ENCODE assay signal across 2 cellular contexts in the genomic region with DNA sequence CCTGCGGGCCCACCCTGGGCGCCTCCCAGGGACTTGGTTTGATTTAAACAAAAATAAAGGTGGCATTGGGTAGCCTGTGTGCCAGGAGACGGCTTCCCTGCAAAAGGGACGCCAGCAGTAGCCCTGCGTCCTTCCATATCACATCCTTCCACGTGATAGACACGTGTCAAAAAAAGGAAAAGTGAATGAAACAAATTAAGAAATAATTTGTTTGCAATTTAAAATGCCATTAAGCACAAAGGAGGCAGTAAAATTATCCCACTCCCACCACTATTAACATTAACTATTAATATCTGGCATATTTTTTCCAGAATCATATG.
TF ChIP-seq lines count a peak whose summit lies in the region.

No MANE protein-coding gene starts in this region.

TF ChIP-seq in A549, 52 proteins besides CTCF, POLR2A, EP300 and RAD21 (continued from another document):
- TF ChIP-seq CEBPB (IDR thresholded peaks at IDR 0.05) (no peak), TFCP2L1 (CRISPR knock-in tag; IDR thresholded peaks at IDR 0.05) (no peak), ZNF302 (CRISPR knock-in tag; IDR thresholded peaks at IDR 0.05) (no peak), JUNB (IDR thresholded peaks at IDR 0.05) (no peak), NPAS2 (CRISPR knock-in tag; IDR thresholded peaks at IDR 0.05; ENCODE audit: borderline replicate concordance) (peak; percentile 57; the same call in 1 of the 2 replicates), KDM5A (IDR thresholded peaks at IDR 0.05) (no peak), GATA3 (IDR thresholded peaks at IDR 0.05; ENCODE audit: borderline replicate concordance) (no peak), PHF8 (IDR thresholded peaks at IDR 0.05; ENCODE audit: borderline replicate concordance, low read depth) (peak; percentile 55; the same call in 1 of the 2 replicates), ZFP36 (IDR thresholded peaks at IDR 0.05; ENCODE audit: borderline replicate concordance, partially characterized antibody) (no peak), KDM1A (IDR thresholded peaks at IDR 0.05; ENCODE audit: low read depth) (no peak), RFX5 (IDR thresholded peaks at IDR 0.05) (no peak), RCOR1 (IDR thresholded peaks at IDR 0.05; ENCODE audit: low read depth, low read length) (no peak), ZSCAN20 (CRISPR knock-in tag; IDR thresholded peaks at IDR 0.05) (no peak), MYC (IDR thresholded peaks at IDR 0.05; ENCODE audit: borderline replicate concordance, low read length) (no peak), BHLHE40 (IDR thresholded peaks at IDR 0.05; ENCODE audit: low read depth, low read length) (no peak), CBX8 (IDR thresholded peaks at IDR 0.05) (no peak), FOXS1 (CRISPR knock-in tag; IDR thresholded peaks at IDR 0.05) (no peak), NR3C1 (IDR thresholded peaks at IDR 0.05) (no peak)
- TF ChIP-seq, protein P1, sequence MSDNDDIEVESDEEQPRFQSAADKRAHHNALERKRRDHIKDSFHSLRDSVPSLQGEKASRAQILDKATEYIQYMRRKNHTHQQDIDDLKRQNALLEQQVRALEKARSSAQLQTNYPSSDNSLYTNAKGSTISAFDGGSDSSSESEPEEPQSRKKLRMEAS (IDR thresholded peaks at IDR 0.05) = no peak
- TF ChIP-seq, protein P2, sequence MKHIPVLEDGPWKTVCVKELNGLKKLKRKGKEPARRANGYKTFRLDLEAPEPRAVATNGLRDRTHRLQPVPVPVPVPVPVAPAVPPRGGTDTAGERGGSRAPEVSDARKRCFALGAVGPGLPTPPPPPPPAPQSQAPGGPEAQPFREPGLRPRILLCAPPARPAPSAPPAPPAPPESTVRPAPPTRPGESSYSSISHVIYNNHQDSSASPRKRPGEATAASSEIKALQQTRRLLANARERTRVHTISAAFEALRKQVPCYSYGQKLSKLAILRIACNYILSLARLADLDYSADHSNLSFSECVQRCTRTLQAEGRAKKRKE (CRISPR knock-in tag; IDR thresholded peaks at IDR 0.05; ENCODE audit: low read depth) = no peak
- TF ChIP-seq, protein P3, sequence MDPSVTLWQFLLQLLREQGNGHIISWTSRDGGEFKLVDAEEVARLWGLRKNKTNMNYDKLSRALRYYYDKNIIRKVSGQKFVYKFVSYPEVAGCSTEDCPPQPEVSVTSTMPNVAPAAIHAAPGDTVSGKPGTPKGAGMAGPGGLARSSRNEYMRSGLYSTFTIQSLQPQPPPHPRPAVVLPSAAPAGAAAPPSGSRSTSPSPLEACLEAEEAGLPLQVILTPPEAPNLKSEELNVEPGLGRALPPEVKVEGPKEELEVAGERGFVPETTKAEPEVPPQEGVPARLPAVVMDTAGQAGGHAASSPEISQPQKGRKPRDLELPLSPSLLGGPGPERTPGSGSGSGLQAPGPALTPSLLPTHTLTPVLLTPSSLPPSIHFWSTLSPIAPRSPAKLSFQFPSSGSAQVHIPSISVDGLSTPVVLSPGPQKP (IDR thresholded peaks at IDR 0.05; ENCODE audit: low read depth, low read length) = no peak
- TF ChIP-seq, protein P4, sequence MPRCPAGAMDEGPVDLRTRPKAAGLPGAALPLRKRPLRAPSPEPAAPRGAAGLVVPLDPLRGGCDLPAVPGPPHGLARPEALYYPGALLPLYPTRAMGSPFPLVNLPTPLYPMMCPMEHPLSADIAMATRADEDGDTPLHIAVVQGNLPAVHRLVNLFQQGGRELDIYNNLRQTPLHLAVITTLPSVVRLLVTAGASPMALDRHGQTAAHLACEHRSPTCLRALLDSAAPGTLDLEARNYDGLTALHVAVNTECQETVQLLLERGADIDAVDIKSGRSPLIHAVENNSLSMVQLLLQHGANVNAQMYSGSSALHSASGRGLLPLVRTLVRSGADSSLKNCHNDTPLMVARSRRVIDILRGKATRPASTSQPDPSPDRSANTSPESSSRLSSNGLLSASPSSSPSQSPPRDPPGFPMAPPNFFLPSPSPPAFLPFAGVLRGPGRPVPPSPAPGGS (IDR thresholded peaks at IDR 0.05) = no peak
TF ChIP-seq in A549: peak in this region for 3.

TF ChIP-seq in IMR-90, 13 proteins besides CTCF, POLR2A, EP300 and RAD21 (continued from another document):
- TF ChIP-seq MXI1 (IDR thresholded peaks at IDR 0.05; ENCODE audit: borderline replicate concordance, low read depth, low read length) (no peak), MAZ (IDR thresholded peaks at IDR 0.05; ENCODE audit: borderline replicate concordance, low read depth, low read length) (no peak), BHLHE40 (IDR thresholded peaks at IDR 0.05; ENCODE audit: low read depth, low read length) (no peak), SMC3 (IDR thresholded peaks at IDR 0.05; ENCODE audit: low read depth, low read length) (no peak), RFX5 (IDR thresholded peaks at IDR 0.05; ENCODE audit: low read depth, low read length) (no peak)
- TF ChIP-seq, protein P3 (IDR thresholded peaks at IDR 0.05; ENCODE audit: borderline replicate concordance, low read depth, low read length) = no peak
- TF ChIP-seq, protein P5, sequence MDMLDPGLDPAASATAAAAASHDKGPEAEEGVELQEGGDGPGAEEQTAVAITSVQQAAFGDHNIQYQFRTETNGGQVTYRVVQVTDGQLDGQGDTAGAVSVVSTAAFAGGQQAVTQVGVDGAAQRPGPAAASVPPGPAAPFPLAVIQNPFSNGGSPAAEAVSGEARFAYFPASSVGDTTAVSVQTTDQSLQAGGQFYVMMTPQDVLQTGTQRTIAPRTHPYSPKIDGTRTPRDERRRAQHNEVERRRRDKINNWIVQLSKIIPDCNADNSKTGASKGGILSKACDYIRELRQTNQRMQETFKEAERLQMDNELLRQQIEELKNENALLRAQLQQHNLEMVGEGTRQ (IDR thresholded peaks at IDR 0.05; ENCODE audit: low read depth, low read length) = no peak
